ENCODE assay signal across 19 cellular contexts in the genomic region with DNA sequence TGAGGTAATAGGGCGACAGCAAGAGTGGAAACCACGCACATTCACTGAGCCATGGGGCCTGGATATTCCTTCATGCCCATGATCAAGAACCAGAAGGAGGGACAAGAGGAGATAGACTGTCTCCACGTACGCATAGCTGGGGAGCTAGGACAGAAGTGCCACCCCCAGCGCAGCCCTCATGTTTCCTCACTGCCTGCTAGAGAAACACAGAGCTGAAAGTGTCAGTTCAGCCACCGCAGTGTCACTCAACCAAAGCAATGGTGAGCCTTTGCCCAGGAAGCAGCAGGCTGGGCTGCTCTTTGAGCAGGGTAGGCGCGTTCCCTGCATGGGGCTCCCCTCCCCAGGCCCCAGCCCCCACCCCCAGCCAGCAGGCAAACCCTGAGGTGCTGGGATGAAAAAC.
"Had no signal": no experiment of that assay in that cellular context is flagged by ENCODE, and none has a peak within 500 bp of the region (broad histone marks: within the 10 kb centered on the region; RNA-seq: fewer than 3 reads in every experiment).

No MANE protein-coding gene starts in this region.

- H3K27me3 Mint-ChIP-seq: activated CD4-positive, alpha-beta memory T cell treated with anti-CD3 and anti-CD28 coated beads for 36 hours; activated naive CD4-positive, alpha-beta T cell treated with anti-CD3 and anti-CD28 coated beads, Interleukin-2, amount 50 U/mL, for 24 hours had no signal

- DNase-seq: activated CD4-positive, alpha-beta memory T cell treated with anti-CD3 and anti-CD28 coated beads for 36 hours; activated CD4-positive, alpha-beta T cell treated with anti-CD3 and anti-CD28 coated beads, Interleukin-2, amount 10 ng/mL, durations not matched to agents 7 days and 5 days; activated CD4-positive, CD25-positive, alpha-beta regulatory T cell; activated naive CD4-positive, alpha-beta T cell; activated T-cell treated with anti-CD3 and anti-CD28 coated beads for 4 hours; activated T-cell treated with anti-CD3 and anti-CD28 coated beads, Interleukin-2, amount 50 U/mL, for 48 hours; Karpas-422; MM.1S; NCI-H1105; NCI-H1436; NCI-H1694 treated with DMSO at 0.1 percent for 48 hours; NCI-H2029 treated with DMSO at 0.1 percent for 48 hours; NCI-H345; NCI-H510A; NCI-H526 treated with DMSO at 0.1 percent for 48 hours; SIG-M5 had no signal

- H3K36me3 Mint-ChIP-seq: activated CD4-positive, alpha-beta memory T cell treated with anti-CD3 and anti-CD28 coated beads for 36 hours; activated naive CD4-positive, alpha-beta T cell treated with anti-CD3 and anti-CD28 coated beads, Interleukin-2, amount 50 U/mL, for 24 hours had no signal

- H3K27ac Mint-ChIP-seq: activated CD4-positive, alpha-beta memory T cell treated with anti-CD3 and anti-CD28 coated beads for 36 hours; activated CD4-positive, alpha-beta T cell treated with anti-CD3 and anti-CD28 coated beads, Interleukin-2, amount 10 ng/mL, durations not matched to agents 7 days and 5 days; activated naive CD4-positive, alpha-beta T cell treated with anti-CD3 and anti-CD28 coated beads, Interleukin-2, amount 50 U/mL, for 24 hours; activated T-helper 2 cell treated with anti-CD3 and anti-CD28 coated beads, Interferon-gamma antibody, Interleukin-2, Interleukin-4, amounts not matched to agents 10 μg/mL and 5 μg/mL and 100 μg/mL, durations not matched to agents 14 hours and 24 hours and 36 hours had no signal

- H3K4me1 Mint-ChIP-seq: activated CD4-positive, alpha-beta T cell treated with anti-CD3 and anti-CD28 coated beads, Interleukin-2, amount 10 ng/mL, durations not matched to agents 7 days and 5 days; activated naive CD4-positive, alpha-beta T cell treated with anti-CD3 and anti-CD28 coated beads, Interleukin-2, amount 50 U/mL, for 24 hours had no signal

- H3K4me3 Mint-ChIP-seq: activated CD4-positive, alpha-beta memory T cell treated with anti-CD3 and anti-CD28 coated beads for 36 hours; activated CD4-positive, alpha-beta T cell treated with anti-CD3 and anti-CD28 coated beads, Interleukin-2, amount 10 ng/mL, durations not matched to agents 7 days and 5 days; activated naive CD4-positive, alpha-beta T cell treated with anti-CD3 and anti-CD28 coated beads, Interleukin-2, amount 50 U/mL, for 24 hours had no signal

- H3K27ac ChIP-seq: VCaP had no signal

- H3K9me3 Mint-ChIP-seq: activated CD4-positive, alpha-beta memory T cell treated with anti-CD3 and anti-CD28 coated beads for 36 hours; activated CD4-positive, alpha-beta T cell treated with anti-CD3 and anti-CD28 coated beads, Interleukin-2, amount 10 ng/mL, durations not matched to agents 7 days and 5 days; activated naive CD4-positive, alpha-beta T cell treated with anti-CD3 and anti-CD28 coated beads, Interleukin-2, amount 50 U/mL, for 24 hours; activated T-helper 2 cell treated with anti-CD3 and anti-CD28 coated beads, Interferon-gamma antibody, Interleukin-2, Interleukin-4, amounts not matched to agents 10 μg/mL and 5 μg/mL and 100 μg/mL, durations not matched to agents 14 hours and 24 hours and 36 hours had no signal
